In genomic region chr19:5048091-5048726, GRCh38 we compare ENCODE assay signal across 8 cellular contexts.
DNase-seq lines count a peak whose midpoint lies in the region; ATAC-seq lines count a peak whose summit lies in the region.

No MANE protein-coding gene starts in this region.

- ATAC-seq in left colon (peak; percentile 75), HG03108 (IDR thresholded peaks at IDR 0.05; ENCODE audit: unreplicated experiment) (no peak)

- intact Hi-C loops in left colon (cut with DNase I, micrococcal nuclease), result loop anchor here in 1 of 2 donors (5.0 kb wide), 1 partner anchor 529 kb away; no protein-coding TSS in a partner anchor

- DNase-seq in NOMO-1 treated with DMSO at 0.1 percent for 48 hours (lab: John Stamatoyannopoulos, UW; ENCODE audit: unreplicated experiment) (peak; percentile 35), NOMO-1 treated with dmso at 0.1 percent for 144 hours (lab: John Stamatoyannopoulos, UW; ENCODE audit: unreplicated experiment) (no peak), NCI-H2107 treated with DMSO at 0.1 percent for 48 hours (lab: John Stamatoyannopoulos, UW; ENCODE audit: unreplicated experiment) (peak; percentile 43), left colon (peak; percentile 80 to 86)
- peak; percentile 73 for DNase-seq in activated CD4-positive, CD25-positive, alpha-beta regulatory T cell treated with anti-CD3 and anti-CD28 coated beads, Interleukin-2, amount 50 U/mL, for 72 hours
- DNase-seq in central memory CD4-positive, alpha-beta T cell, result peak; percentile 32
- peak; percentile 64 to 74 for DNase-seq in stimulated activated CD4-positive, alpha-beta T cell treated with anti-CD3 and anti-CD28 coated beads, Interleukin-2, amount 100 ng/mL, for 24 hours
